In the genomic region with DNA sequence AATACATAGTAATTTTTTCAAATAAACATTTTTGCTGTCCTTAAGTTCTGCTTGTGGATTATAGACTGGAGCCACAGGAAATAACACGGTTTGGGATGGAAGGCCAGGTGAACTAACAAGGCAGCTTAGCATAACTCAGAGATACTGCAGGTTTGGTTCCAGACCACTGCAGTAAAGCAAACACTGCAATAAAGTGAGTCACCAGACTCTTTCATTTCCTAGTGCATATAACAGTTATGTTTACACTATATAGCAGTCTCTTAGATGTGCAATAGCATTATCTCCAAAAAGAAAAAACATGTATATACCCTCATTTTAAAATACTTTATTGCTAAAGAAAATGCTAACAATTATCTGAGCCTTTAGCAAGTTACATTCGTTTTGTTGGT, we compare ENCODE assay signal across 2 cellular contexts.
TF ChIP-seq lines count a peak whose summit lies in the region.

No MANE protein-coding gene starts in this region.

TF ChIP-seq in A549, 52 proteins besides CTCF, POLR2A, EP300 and RAD21:
- TF ChIP-seq HDAC2 (IDR thresholded peaks at IDR 0.05), result no peak
TF ChIP-seq in A549: peak in this region for 0.

TF ChIP-seq in IMR-90, 13 proteins besides CTCF, POLR2A, EP300 and RAD21:
- TF ChIP-seq CEBPB (IDR thresholded peaks at IDR 0.05; ENCODE audit: low read depth, low read length), result peak; percentile 62; the same call in 1 of the 2 replicates
- no peak for TF ChIP-seq MAFK (IDR thresholded peaks at IDR 0.05; ENCODE audit: low read depth, low read length)
- peak; percentile 54; the same call in 1 of the 2 replicates for TF ChIP-seq FOS (IDR thresholded peaks at IDR 0.05; ENCODE audit: low read depth, low read length)
- no peak for TF ChIP-seq NFE2L2 (IDR thresholded peaks at IDR 0.05; ENCODE audit: low read depth, low read length)
- no peak for TF ChIP-seq CHD1 (IDR thresholded peaks at IDR 0.05; ENCODE audit: low read depth, low read length)
- TF ChIP-seq, protein P1, sequence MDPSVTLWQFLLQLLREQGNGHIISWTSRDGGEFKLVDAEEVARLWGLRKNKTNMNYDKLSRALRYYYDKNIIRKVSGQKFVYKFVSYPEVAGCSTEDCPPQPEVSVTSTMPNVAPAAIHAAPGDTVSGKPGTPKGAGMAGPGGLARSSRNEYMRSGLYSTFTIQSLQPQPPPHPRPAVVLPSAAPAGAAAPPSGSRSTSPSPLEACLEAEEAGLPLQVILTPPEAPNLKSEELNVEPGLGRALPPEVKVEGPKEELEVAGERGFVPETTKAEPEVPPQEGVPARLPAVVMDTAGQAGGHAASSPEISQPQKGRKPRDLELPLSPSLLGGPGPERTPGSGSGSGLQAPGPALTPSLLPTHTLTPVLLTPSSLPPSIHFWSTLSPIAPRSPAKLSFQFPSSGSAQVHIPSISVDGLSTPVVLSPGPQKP (IDR thresholded peaks at IDR 0.05; ENCODE audit: borderline replicate concordance, low read depth, low read length), result no peak
- TF ChIP-seq RCOR1 (IDR thresholded peaks at IDR 0.05; ENCODE audit: insufficient replicate concordance, low read length), result no peak
- no peak for TF ChIP-seq SMC3 (IDR thresholded peaks at IDR 0.05; ENCODE audit: low read depth, low read length)
- TF ChIP-seq RFX5 (IDR thresholded peaks at IDR 0.05; ENCODE audit: low read depth, low read length), result no peak
- no peak for TF ChIP-seq MXI1 (IDR thresholded peaks at IDR 0.05; ENCODE audit: borderline replicate concordance, low read depth, low read length)
- TF ChIP-seq MAZ (IDR thresholded peaks at IDR 0.05; ENCODE audit: borderline replicate concordance, low read depth, low read length), result no peak
- TF ChIP-seq, protein P2, sequence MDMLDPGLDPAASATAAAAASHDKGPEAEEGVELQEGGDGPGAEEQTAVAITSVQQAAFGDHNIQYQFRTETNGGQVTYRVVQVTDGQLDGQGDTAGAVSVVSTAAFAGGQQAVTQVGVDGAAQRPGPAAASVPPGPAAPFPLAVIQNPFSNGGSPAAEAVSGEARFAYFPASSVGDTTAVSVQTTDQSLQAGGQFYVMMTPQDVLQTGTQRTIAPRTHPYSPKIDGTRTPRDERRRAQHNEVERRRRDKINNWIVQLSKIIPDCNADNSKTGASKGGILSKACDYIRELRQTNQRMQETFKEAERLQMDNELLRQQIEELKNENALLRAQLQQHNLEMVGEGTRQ (IDR thresholded peaks at IDR 0.05; ENCODE audit: low read depth, low read length), result no peak
- TF ChIP-seq BHLHE40 (IDR thresholded peaks at IDR 0.05; ENCODE audit: low read depth, low read length), result 0 out of 2 replicates have a peak, but pooled peaks have one; percentile 9
TF ChIP-seq in IMR-90: peak in this region for 3.
